Comparison of ENCODE assay signal across 39 cellular contexts in genomic region chr2:30920511-30920910, GRCh38.
"Had no signal": no experiment of that assay in that cellular context is flagged by ENCODE, and none has a peak within 500 bp of the region (broad histone marks: within the 10 kb centered on the region; RNA-seq: fewer than 3 reads in every experiment).

No MANE protein-coding gene starts in this region.

- H3K36me3 Mint-ChIP-seq: activated CD8-positive, alpha-beta memory T cell treated with anti-CD3 and anti-CD28 coated beads, Interleukin-2, amount 10 ng/mL, durations not matched to agents 7 days and 5 days; activated naive CD4-positive, alpha-beta T cell treated with anti-CD3 and anti-CD28 coated beads, Interleukin-2, amount 10 ng/mL, durations not matched to agents 7 days and 5 days; activated naive CD4-positive, alpha-beta T cell treated with anti-CD3 and anti-CD28 coated beads, Interleukin-2, amount 50 U/mL, for 24 hours; activated naive CD8-positive, alpha-beta T cell; activated naive CD8-positive, alpha-beta T cell treated with anti-CD3 and anti-CD28 coated beads, Interleukin-2, amount 10 ng/mL, durations not matched to agents 7 days and 5 days; WTC11 had no signal

- H3K27ac Mint-ChIP-seq: activated CD4-positive, alpha-beta memory T cell treated with anti-CD3 and anti-CD28 coated beads, Interleukin-2, amount 10 ng/mL, durations not matched to agents 7 days and 5 days; activated CD4-positive, alpha-beta T cell treated with anti-CD3 and anti-CD28 coated beads for 36 hours; activated CD4-positive, alpha-beta T cell treated with anti-CD3 and anti-CD28 coated beads, Interleukin-2, amount 10 ng/mL, durations not matched to agents 7 days and 5 days; activated CD8-positive, alpha-beta memory T cell treated with anti-CD3 and anti-CD28 coated beads, Interleukin-2, amount 10 ng/mL, durations not matched to agents 7 days and 5 days; activated CD8-positive, alpha-beta T cell treated with anti-CD3 and anti-CD28 coated beads, Interleukin-2, amount 10 ng/mL, durations not matched to agents 7 days and 5 days; activated naive CD4-positive, alpha-beta T cell treated with anti-CD3 and anti-CD28 coated beads, Interleukin-2, amount 10 ng/mL, durations not matched to agents 7 days and 5 days; activated naive CD4-positive, alpha-beta T cell treated with anti-CD3 and anti-CD28 coated beads, Interleukin-2, amount 50 U/mL, for 24 hours; activated naive CD8-positive, alpha-beta T cell; activated naive CD8-positive, alpha-beta T cell treated with anti-CD3 and anti-CD28 coated beads, Interleukin-2, amount 10 ng/mL, durations not matched to agents 7 days and 5 days; activated naive CD8-positive, alpha-beta T cell treated with anti-CD3 and anti-CD28 coated beads, Interleukin-2, amount 50 U/mL, for 24 hours; activated T-cell treated with anti-CD3 and anti-CD28 coated beads, Interleukin-2, amount 50 U/mL, for 24 hours; activated T-helper 2 cell treated with anti-CD3 and anti-CD28 coated beads, Interferon-gamma antibody, Interleukin-2, Interleukin-4, amounts not matched to agents 10 μg/mL and 5 μg/mL and 100 μg/mL, durations not matched to agents 14 hours and 24 hours and 36 hours; brain; T-helper 1 cell treated with Interleukin-12 subunit alpha and Interleukin-12 subunit beta and Interleukin-4 antibody, amounts not matched to agents 30 μg/mL and 1 μg/mL, for 36 hours; T-helper 2 cell treated with Interferon-gamma antibody and Interleukin-4, amounts not matched to agents 5 μg/mL and 100 μg/mL, for 36 hours; WTC11 had no signal

- H3K4me3 Mint-ChIP-seq: activated CD4-positive, alpha-beta memory T cell treated with anti-CD3 and anti-CD28 coated beads, Interleukin-2, amount 10 ng/mL, durations not matched to agents 7 days and 5 days; activated CD4-positive, alpha-beta T cell treated with anti-CD3 and anti-CD28 coated beads for 36 hours; activated CD4-positive, alpha-beta T cell treated with anti-CD3 and anti-CD28 coated beads, Interleukin-2, amount 10 ng/mL, durations not matched to agents 7 days and 5 days; activated CD8-positive, alpha-beta memory T cell treated with anti-CD3 and anti-CD28 coated beads, Interleukin-2, amount 10 ng/mL, durations not matched to agents 7 days and 5 days; activated CD8-positive, alpha-beta T cell treated with anti-CD3 and anti-CD28 coated beads, Interleukin-2, amount 10 ng/mL, durations not matched to agents 7 days and 5 days; activated naive CD4-positive, alpha-beta T cell treated with anti-CD3 and anti-CD28 coated beads, Interleukin-2, amount 10 ng/mL, durations not matched to agents 7 days and 5 days; activated naive CD4-positive, alpha-beta T cell treated with anti-CD3 and anti-CD28 coated beads, Interleukin-2, amount 50 U/mL, for 24 hours; activated naive CD8-positive, alpha-beta T cell; activated naive CD8-positive, alpha-beta T cell treated with anti-CD3 and anti-CD28 coated beads, Interleukin-2, amount 10 ng/mL, durations not matched to agents 7 days and 5 days; activated naive CD8-positive, alpha-beta T cell treated with anti-CD3 and anti-CD28 coated beads, Interleukin-2, amount 50 U/mL, for 24 hours; activated T-cell treated with anti-CD3 and anti-CD28 coated beads, Interleukin-2, amount 50 U/mL, for 24 hours; brain; central memory CD8-positive, alpha-beta T cell; T-helper 1 cell treated with Interleukin-12 subunit alpha and Interleukin-12 subunit beta and Interleukin-4 antibody, amounts not matched to agents 30 μg/mL and 1 μg/mL, for 36 hours; T-helper 2 cell treated with Interferon-gamma antibody and Interleukin-4, amounts not matched to agents 5 μg/mL and 100 μg/mL, for 36 hours; WTC11 had no signal

- H3K4me3 ChIP-seq: ascending aorta, cardiac muscle cell had no signal

- H3K4me1 ChIP-seq: ascending aorta had no signal

- H3K36me3 ChIP-seq: ascending aorta, cardiac muscle cell, WERI-Rb-1 had no signal

- H3K9me3 Mint-ChIP-seq: activated CD4-positive, alpha-beta memory T cell treated with anti-CD3 and anti-CD28 coated beads, Interleukin-2, amount 10 ng/mL, durations not matched to agents 7 days and 5 days; activated CD4-positive, alpha-beta T cell treated with anti-CD3 and anti-CD28 coated beads, Interleukin-2, amount 10 ng/mL, durations not matched to agents 7 days and 5 days; activated naive CD4-positive, alpha-beta T cell treated with anti-CD3 and anti-CD28 coated beads, Interleukin-2, amount 10 ng/mL, durations not matched to agents 7 days and 5 days; activated naive CD4-positive, alpha-beta T cell treated with anti-CD3 and anti-CD28 coated beads, Interleukin-2, amount 50 U/mL, for 24 hours; activated naive CD8-positive, alpha-beta T cell treated with anti-CD3 and anti-CD28 coated beads, Interleukin-2, amount 10 ng/mL, durations not matched to agents 7 days and 5 days; activated naive CD8-positive, alpha-beta T cell treated with anti-CD3 and anti-CD28 coated beads, Interleukin-2, amount 50 U/mL, for 24 hours; activated T-cell treated with anti-CD3 and anti-CD28 coated beads, Interleukin-2, amount 50 U/mL, for 24 hours; activated T-helper 2 cell treated with anti-CD3 and anti-CD28 coated beads, Interferon-gamma antibody, Interleukin-2, Interleukin-4, amounts not matched to agents 10 μg/mL and 5 μg/mL and 100 μg/mL, durations not matched to agents 14 hours and 24 hours and 36 hours; brain; central memory CD8-positive, alpha-beta T cell; T-helper 1 cell treated with Interleukin-12 subunit alpha and Interleukin-12 subunit beta and Interleukin-4 antibody, amounts not matched to agents 30 μg/mL and 1 μg/mL, for 36 hours; T-helper 2 cell treated with Interferon-gamma antibody and Interleukin-4, amounts not matched to agents 5 μg/mL and 100 μg/mL, for 36 hours; WTC11 had no signal

- FAIRE-seq: bronchial epithelial cell, TTC549 had no signal

- DNase-seq: activated CD4-positive, alpha-beta memory T cell treated with anti-CD3 and anti-CD28 coated beads, Interleukin-2, amount 10 ng/mL, durations not matched to agents 7 days and 5 days; activated CD4-positive, alpha-beta T cell treated with anti-CD3 and anti-CD28 coated beads for 1 hour; activated CD4-positive, alpha-beta T cell treated with anti-CD3 and anti-CD28 coated beads for 36 hours; activated CD4-positive, alpha-beta T cell treated with anti-CD3 and anti-CD28 coated beads for 48 hours; activated CD4-positive, alpha-beta T cell treated with anti-CD3 and anti-CD28 coated beads, Interleukin-2, amount 10 ng/mL, durations not matched to agents 7 days and 5 days; activated CD4-positive, alpha-beta T cell treated with anti-CD3 and anti-CD28 coated beads, Interleukin-2, amount 50 U/mL, for 48 hours; activated CD4-positive, CD25-positive, alpha-beta regulatory T cell; activated CD8-positive, alpha-beta memory T cell treated with anti-CD3 and anti-CD28 coated beads for 24 hours; activated CD8-positive, alpha-beta memory T cell treated with anti-CD3 and anti-CD28 coated beads, Interleukin-2, amount 10 ng/mL, durations not matched to agents 7 days and 5 days; activated CD8-positive, alpha-beta memory T cell treated with anti-CD3 and anti-CD28 coated beads, Interleukin-2, amount 50 U/mL, for 48 hours; activated CD8-positive, alpha-beta T cell treated with anti-CD3 and anti-CD28 coated beads, Interleukin-2, amount 10 ng/mL, durations not matched to agents 7 days and 5 days; activated gamma-delta T cell; activated naive CD4-positive, alpha-beta T cell treated with anti-CD3 and anti-CD28 coated beads, Interleukin-2, amount 10 ng/mL, durations not matched to agents 7 days and 5 days; activated naive CD4-positive, alpha-beta T cell treated with Interleukin-2 at 50 U/mL for 16 hours; activated naive CD8-positive, alpha-beta T cell treated with anti-CD3 and anti-CD28 coated beads, Interleukin-2, amount 10 ng/mL, durations not matched to agents 7 days and 5 days; activated naive CD8-positive, alpha-beta T cell treated with anti-CD3 and anti-CD28 coated beads, Interleukin-2, amount 50 U/mL, for 24 hours; activated T-cell treated with anti-CD3 and anti-CD28 coated beads, Interleukin-2, amount 50 U/mL, for 24 hours; activated T-cell treated with anti-CD3 and anti-CD28 coated beads, Interleukin-2, amount 50 U/mL, for 48 hours; amygdala; anterior cingulate cortex; caudate nucleus; cerebellar nuclear complex; T-helper 1 cell; T-helper 2 cell; T-helper 9 cell; WERI-Rb-1 had no signal

- H3K9me3 ChIP-seq: ascending aorta had no signal

- H3K27ac ChIP-seq: ascending aorta, cardiac muscle cell, WERI-Rb-1 had no signal

- H3K4me1 Mint-ChIP-seq: activated CD4-positive, alpha-beta memory T cell treated with anti-CD3 and anti-CD28 coated beads, Interleukin-2, amount 10 ng/mL, durations not matched to agents 7 days and 5 days; activated CD4-positive, alpha-beta T cell treated with anti-CD3 and anti-CD28 coated beads for 36 hours; activated CD4-positive, alpha-beta T cell treated with anti-CD3 and anti-CD28 coated beads, Interleukin-2, amount 10 ng/mL, durations not matched to agents 7 days and 5 days; activated CD8-positive, alpha-beta memory T cell treated with anti-CD3 and anti-CD28 coated beads, Interleukin-2, amount 10 ng/mL, durations not matched to agents 7 days and 5 days; activated naive CD4-positive, alpha-beta T cell treated with anti-CD3 and anti-CD28 coated beads, Interleukin-2, amount 10 ng/mL, durations not matched to agents 7 days and 5 days; activated naive CD4-positive, alpha-beta T cell treated with anti-CD3 and anti-CD28 coated beads, Interleukin-2, amount 50 U/mL, for 24 hours; activated naive CD8-positive, alpha-beta T cell treated with anti-CD3 and anti-CD28 coated beads, Interleukin-2, amount 50 U/mL, for 24 hours; brain; central memory CD8-positive, alpha-beta T cell had no signal

- ATAC-seq: activated CD4-positive, alpha-beta T cell treated with anti-CD3 and anti-CD28 coated beads for 36 hours; activated CD4-positive, CD25-positive, alpha-beta regulatory T cell treated with anti-CD3 and anti-CD28 coated beads, Interleukin-2, amount 50 U/mL, for 24 hours; activated CD8-positive, alpha-beta memory T cell treated with anti-CD3 and anti-CD28 coated beads, Interleukin-2, amount 10 ng/mL, durations not matched to agents 7 days and 5 days; activated CD8-positive, alpha-beta T cell treated with anti-CD3 and anti-CD28 coated beads, Interleukin-2, amount 10 ng/mL, durations not matched to agents 7 days and 5 days; activated naive CD8-positive, alpha-beta T cell treated with anti-CD3 and anti-CD28 coated beads, Interleukin-2, amount 50 U/mL, for 24 hours; WTC11 had no signal

- H3K27me3 Mint-ChIP-seq: activated CD4-positive, alpha-beta memory T cell treated with anti-CD3 and anti-CD28 coated beads, Interleukin-2, amount 10 ng/mL, durations not matched to agents 7 days and 5 days; activated CD4-positive, alpha-beta T cell treated with anti-CD3 and anti-CD28 coated beads for 36 hours; activated CD4-positive, alpha-beta T cell treated with anti-CD3 and anti-CD28 coated beads, Interleukin-2, amount 10 ng/mL, durations not matched to agents 7 days and 5 days; activated CD8-positive, alpha-beta memory T cell treated with anti-CD3 and anti-CD28 coated beads, Interleukin-2, amount 10 ng/mL, durations not matched to agents 7 days and 5 days; activated naive CD4-positive, alpha-beta T cell treated with anti-CD3 and anti-CD28 coated beads, Interleukin-2, amount 10 ng/mL, durations not matched to agents 7 days and 5 days; activated naive CD8-positive, alpha-beta T cell treated with anti-CD3 and anti-CD28 coated beads, Interleukin-2, amount 10 ng/mL, durations not matched to agents 7 days and 5 days; activated naive CD8-positive, alpha-beta T cell treated with anti-CD3 and anti-CD28 coated beads, Interleukin-2, amount 50 U/mL, for 24 hours; activated T-cell treated with anti-CD3 and anti-CD28 coated beads, Interleukin-2, amount 50 U/mL, for 24 hours; brain had no signal

- H3K27me3 ChIP-seq: ascending aorta, cardiac muscle cell had no signal
